Comparison of ENCODE assay signal across 8 cellular contexts in the genomic region with DNA sequence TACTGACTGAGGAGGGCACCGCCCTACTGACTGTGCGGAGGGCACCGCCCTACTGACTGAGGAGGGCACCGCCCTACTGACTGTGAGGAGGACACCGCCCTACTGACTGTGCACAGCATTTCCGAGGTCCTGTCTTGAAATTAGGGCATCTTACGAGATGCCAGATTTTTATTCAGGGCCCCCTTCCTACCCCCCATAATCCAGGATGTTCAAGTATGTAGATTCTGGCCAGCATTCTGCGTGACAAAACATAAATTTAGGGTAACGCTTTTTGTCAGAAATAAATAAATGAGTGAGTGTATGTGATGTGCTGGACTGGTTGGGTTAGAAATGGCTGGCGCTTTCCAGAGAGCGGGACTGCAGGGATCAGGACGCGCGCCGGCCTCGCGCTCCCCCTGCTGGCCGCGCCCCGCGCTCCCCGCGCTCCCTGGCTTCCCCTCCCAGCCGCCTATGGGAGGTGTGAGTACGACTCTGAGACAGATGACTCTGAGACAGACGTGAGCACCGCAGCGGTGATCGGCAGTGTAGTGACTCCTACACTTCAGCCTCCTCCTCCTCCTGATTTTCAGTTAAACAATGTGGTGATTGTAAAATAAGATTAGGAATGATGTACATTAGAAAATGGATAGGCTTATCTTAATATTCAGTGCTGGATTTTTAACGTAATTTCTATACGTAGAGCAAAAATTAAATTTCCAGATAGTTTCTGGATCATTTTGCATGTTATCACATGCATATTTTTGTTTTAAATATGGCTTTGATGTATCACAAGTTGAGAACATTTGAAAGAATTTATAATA.
DNase-seq lines count a peak whose midpoint lies in the region; ATAC-seq and TF ChIP-seq lines count a peak whose summit lies in the region.

No MANE protein-coding gene starts in this region.

- no peaks in the 10 kb centered on the region for H3K27me3 ChIP-seq in BE2C

- H3K4me1 Mint-ChIP-seq in activated CD4-positive, alpha-beta memory T cell treated with anti-CD3 and anti-CD28 coated beads, Interleukin-2, amount 10 ng/mL, durations not matched to agents 7 days and 5 days: peaks cover 32% of the 10 kb centered on the region

- H3K27ac Mint-ChIP-seq in activated CD4-positive, alpha-beta memory T cell treated with anti-CD3 and anti-CD28 coated beads, Interleukin-2, amount 10 ng/mL, durations not matched to agents 7 days and 5 days: peak overlapping the region; percentile 98

- no peaks in the 10 kb centered on the region for H3K36me3 ChIP-seq in BE2C

- DNase-seq in BE2C (peak; percentile 71), GM19238 (ENCODE audit: insufficient read length, low spot score) (peak; percentile 70), NCI-H69 (lab: John Stamatoyannopoulos, UW) (peak; percentile 98), ecto neural progenitor cell (ENCODE audit: low spot score) (peak; percentile 86), medulla oblongata (ENCODE audit: extremely low spot score) (peak; percentile 85)
- DNase-seq in activated CD4-positive, alpha-beta memory T cell treated with anti-CD3 and anti-CD28 coated beads, Interleukin-2, amount 10 ng/mL, durations not matched to agents 7 days and 5 days: peak; percentile 85
- peak; percentile 42 to 43 for DNase-seq in stimulated activated CD8-positive, alpha-beta memory T cell treated with anti-CD3 and anti-CD28 coated beads, Interleukin-15, amount 100 ng/mL, for 4 hours (ENCODE audit: low read depth in 2 of 2)

- CTCF ChIA-PET in activated CD4-positive, alpha-beta memory T cell treated with anti-CD3 and anti-CD28 coated beads, Interleukin-2, amount 10 ng/mL, durations not matched to agents 7 days and 5 days (lab: Charles Lee): no interaction called here

- H3K9me3 Mint-ChIP-seq in activated CD4-positive, alpha-beta memory T cell treated with anti-CD3 and anti-CD28 coated beads, Interleukin-2, amount 10 ng/mL, durations not matched to agents 7 days and 5 days: no peaks in the 10 kb centered on the region

- peak; percentile 99 for ATAC-seq in HG03280 (IDR thresholded peaks at IDR 0.05; ENCODE audit: unreplicated experiment)

- POLR2A ChIA-PET in activated CD4-positive, alpha-beta memory T cell treated with anti-CD3 and anti-CD28 coated beads, Interleukin-2, amount 10 ng/mL, durations not matched to agents 7 days and 5 days (lab: Charles Lee): no interaction called here

- H3K9me3 ChIP-seq in BE2C: no peaks in the 10 kb centered on the region

- peaks cover 3% of the 10 kb centered on the region; the same call in 1 of the 2 replicates for H3K4me1 ChIP-seq in BE2C

- peak overlapping the region; percentile 36 for H3K4me3 ChIP-seq in BE2C (ENCODE audit: low read depth, low read length)

- peak overlapping the region; percentile 75 for H3K4me3 Mint-ChIP-seq in activated CD4-positive, alpha-beta memory T cell treated with anti-CD3 and anti-CD28 coated beads, Interleukin-2, amount 10 ng/mL, durations not matched to agents 7 days and 5 days

- peak; percentile 77 for TF ChIP-seq CTCF in BE2C (IDR thresholded peaks at IDR 0.05; ENCODE audit: low read depth, low read length)

- no peaks in the 10 kb centered on the region for H3K36me3 Mint-ChIP-seq in activated CD4-positive, alpha-beta memory T cell treated with anti-CD3 and anti-CD28 coated beads, Interleukin-2, amount 10 ng/mL, durations not matched to agents 7 days and 5 days (ENCODE audit: low read depth)

- no peaks in the 10 kb centered on the region for H3K27me3 Mint-ChIP-seq in activated CD4-positive, alpha-beta memory T cell treated with anti-CD3 and anti-CD28 coated beads, Interleukin-2, amount 10 ng/mL, durations not matched to agents 7 days and 5 days

Comparison
In these comparisons a context has a peak if more than half of its experiments do, and no peak if none do; other contexts are left out.
1. Peak in every context shown above with its lines: DNase-seq, ATAC-seq and H3K4me3 ChIP-seq.
2. DNase-seq: peak in every context shown above with its lines; median percentile 98 in NCI-H69; 86 in ecto neural progenitor cell; 85 in activated CD4-positive, alpha-beta memory T cell treated with anti-CD3 and anti-CD28 coated beads, Interleukin-2, amount 10 ng/mL, durations not matched to agents 7 days and 5 days; 85 in medulla oblongata; 71 in BE2C; 70 in GM19238; 42 in stimulated activated CD8-positive, alpha-beta memory T cell treated with anti-CD3 and anti-CD28 coated beads, Interleukin-15, amount 100 ng/mL, for 4 hours.